8 cellular contexts compared by ENCODE assay signal in genomic region chr5:75054110-75054930, GRCh38. TPM values are rescaled to one million over a fixed set of nuclear protein-coding genes. Genes with fewer than 3 reads are reported as not detected.
DNase-seq lines count a peak whose midpoint lies in the region; ATAC-seq and TF ChIP-seq lines count a peak whose summit lies in the region.

No MANE protein-coding gene starts in this region.

- peaks cover 3% of the 10 kb centered on the region for H3K79me1 ChIP-seq in mesendoderm (ENCODE audit: low read length)

- H3K36me3 ChIP-seq in CD4-positive, CD25-positive, alpha-beta regulatory T cell (ENCODE audit: control insufficient read depth, insufficient read depth, low read length), result no peaks in the 10 kb centered on the region
- H3K36me3 ChIP-seq in KOPT-K1 (ENCODE audit: insufficient read depth, low read length), result no peaks in the 10 kb centered on the region
- no peaks in the 10 kb centered on the region for H3K36me3 ChIP-seq in ectodermal cell (ENCODE audit: control insufficient read depth, insufficient read depth, low read length)
- H3K36me3 ChIP-seq in mesendoderm (ENCODE audit: control insufficient read depth, insufficient read depth, low read length), result no peaks in the 10 kb centered on the region
- no peaks in the 10 kb centered on the region for H3K36me3 ChIP-seq in uterus

- H3K36me3 Mint-ChIP-seq in CD4-positive, CD25-positive, alpha-beta regulatory T cell, result peaks cover 18% of the 10 kb centered on the region

- DNase-seq in CD4-positive, CD25-positive, alpha-beta regulatory T cell, result no peak
- DNase-seq in mesendoderm (peak; percentile 93), uterus (peak; percentile 25 to 37), SKM-1 treated with dmso at 0.1 percent for 144 hours (lab: John Stamatoyannopoulos, UW; ENCODE audit: unreplicated experiment) (no peak), NCI-H146 (lab: John Stamatoyannopoulos, UW) (no peak)

- no peaks in the 10 kb centered on the region for H3K9me3 ChIP-seq in CD4-positive, CD25-positive, alpha-beta regulatory T cell (ENCODE audit: control insufficient read depth in 2 of 2, low read length in 2 of 2)
- H3K9me3 ChIP-seq in KOPT-K1 (ENCODE audit: insufficient read depth, low read length, poor library complexity, severe bottlenecking) (no peaks in the 10 kb centered on the region), ectodermal cell (ENCODE audit: control insufficient read depth, low read length) (no peaks in the 10 kb centered on the region), uterus (no peaks in the 10 kb centered on the region)

- peak overlapping the region; percentile 97 to 98 (median 97) for H3K27ac Mint-ChIP-seq in CD4-positive, CD25-positive, alpha-beta regulatory T cell

- H3K4me3 ChIP-seq in CD4-positive, CD25-positive, alpha-beta regulatory T cell (ENCODE audit: low read depth, low read length), result peak overlapping the region; percentile 93
- peak overlapping the region; percentile 59 for H3K4me3 ChIP-seq in ectodermal cell (ENCODE audit: insufficient read depth, low read depth, low read length)
- H3K4me3 ChIP-seq in mesendoderm (ENCODE audit: low read length), result peak overlapping the region; percentile 44
- peak overlapping the region; percentile 54 to 92 for H3K4me3 ChIP-seq in uterus

- 16 to 17% methylated on average over 28 to 29 of the region's 29 CpGs for WGBS in ectodermal cell, 2 experiments
- WGBS in mesendoderm (ENCODE audit: extremely low coverage, insufficient coverage, low lambda C conversion rate), result no CpG with 5 or more reads among the region's 29 CpGs

- H3K4me1 ChIP-seq in CD4-positive, CD25-positive, alpha-beta regulatory T cell (ENCODE audit: control insufficient read depth, insufficient read depth, low read length, poor library complexity, severe bottlenecking), result peaks cover 85% of the 10 kb centered on the region
- peaks cover 15% of the 10 kb centered on the region for H3K4me1 ChIP-seq in ectodermal cell (ENCODE audit: control insufficient read depth, insufficient read depth, low read length)
- H3K4me1 ChIP-seq in mesendoderm (ENCODE audit: control insufficient read depth, low read depth, low read length), result peaks cover 18% of the 10 kb centered on the region
- peaks cover 0 to 9% of the 10 kb centered on the region in 2 donors for H3K4me1 ChIP-seq in uterus

- H3K4me3 Mint-ChIP-seq in CD4-positive, CD25-positive, alpha-beta regulatory T cell, result peak overlapping the region; percentile 97 to 99 (median 98)

- no peak overlapping the region for H2AK5ac ChIP-seq in mesendoderm (ENCODE audit: low read length)

- TF ChIP-seq POLR2A in uterus (IDR thresholded peaks at IDR 0.05), result no peak

- no peak overlapping the region for H2BK15ac ChIP-seq in mesendoderm (replicated peaks; ENCODE audit: low read depth)

- TF ChIP-seq CTCF in uterus (IDR thresholded peaks at IDR 0.05), result no peak

- peak overlapping the region; percentile 75 for H3K4ac ChIP-seq in mesendoderm (ENCODE audit: low read depth, low read length)

- H3K27me3 ChIP-seq in CD4-positive, CD25-positive, alpha-beta regulatory T cell (ENCODE audit: control insufficient read depth, insufficient read depth, low read length), result no peaks in the 10 kb centered on the region
- H3K27me3 ChIP-seq in ectodermal cell (ENCODE audit: control insufficient read depth, insufficient read depth, low read length, poor library complexity, severe bottlenecking) (peaks cover 46% of the 10 kb centered on the region), mesendoderm (ENCODE audit: insufficient read depth, low read length, poor library complexity) (no peaks in the 10 kb centered on the region), uterus (no peaks in the 10 kb centered on the region)

- peaks cover 20 to 81% (median 63%) of the 10 kb centered on the region in 4 donors for H3K4me1 Mint-ChIP-seq in CD4-positive, CD25-positive, alpha-beta regulatory T cell

- peaks cover 0 to 4% (median 0%) of the 10 kb centered on the region in 7 donors for H3K9me3 Mint-ChIP-seq in CD4-positive, CD25-positive, alpha-beta regulatory T cell

- peak overlapping the region; percentile 76 for H3K9ac ChIP-seq in mesendoderm (ENCODE audit: low read length)

- H3K27me3 Mint-ChIP-seq in CD4-positive, CD25-positive, alpha-beta regulatory T cell, result peaks cover 10% of the 10 kb centered on the region

- no peak overlapping the region for H2BK5ac ChIP-seq in mesendoderm (ENCODE audit: low read length)

- peak overlapping the region; percentile 88 for H3K27ac ChIP-seq in CD4-positive, CD25-positive, alpha-beta regulatory T cell (ENCODE audit: insufficient read depth, low read length, poor library complexity, severe bottlenecking)
- peak overlapping the region; percentile 65 for H3K27ac ChIP-seq in KOPT-K1 (ENCODE audit: low read depth, low read length, poor library complexity, severe bottlenecking)
- no peak overlapping the region for H3K27ac ChIP-seq in ectodermal cell (ENCODE audit: insufficient read depth, low read depth, low read length, poor library complexity, severe bottlenecking)
- H3K27ac ChIP-seq in mesendoderm (ENCODE audit: low read depth, low read length), result peak overlapping the region; percentile 91
- peak overlapping the region; percentile 93 to 96 for H3K27ac ChIP-seq in uterus

- intact Hi-C loops in uterus (cut with DNase I; ENCODE audit: low total_unique reads), result no loop called here

- peak overlapping the region; percentile 61 for H3K4me2 ChIP-seq in mesendoderm (ENCODE audit: low read length)

- no peak for ATAC-seq in CD4-positive, CD25-positive, alpha-beta regulatory T cell (ENCODE audit: low read depth in 2 of 2)
- no peak for ATAC-seq in esophagus mucosa

- peak overlapping the region; percentile 77 for H3K56ac ChIP-seq in mesendoderm (ENCODE audit: low read length)

- no peak overlapping the region for H3K23ac ChIP-seq in mesendoderm (ENCODE audit: low read length)

- H4K8ac ChIP-seq in mesendoderm (ENCODE audit: low read depth, low read length), result no peak overlapping the region

- H4K5ac ChIP-seq in mesendoderm (ENCODE audit: low read length), result no peak overlapping the region

- peaks cover 21% of the 10 kb centered on the region for H3K79me2 ChIP-seq in mesendoderm (ENCODE audit: control insufficient read depth, insufficient read depth, low read length)

- peak overlapping the region; percentile 89 for H3K18ac ChIP-seq in mesendoderm (ENCODE audit: low read length)

- H2BK120ac ChIP-seq in mesendoderm (ENCODE audit: low read depth, low read length), result no peak overlapping the region

RNA-seq across cellular contexts. Expression of gene GCNT4, which starts 2.0 kb away (rescaled TPM):
- 16.6 TPM for total RNA-seq in CD4-positive, CD25-positive, alpha-beta regulatory T cell
- polyA plus RNA-seq in CD4-positive, CD25-positive, alpha-beta regulatory T cell, result 10 to 100 TPM in 2 of 4 donors, 1 to 10 TPM in 2; 7.6 to 15.0 (median 10.3) TPM
- polyA plus RNA-seq in ectodermal cell (2013, experiment 1 of 4), result 3.0 TPM
- polyA plus RNA-seq in ectodermal cell (2013, experiment 2 of 4), result 2.1 TPM
- 1.7 TPM for polyA plus RNA-seq in ectodermal cell (2013, experiment 3 of 4)
- 1.5 TPM for polyA plus RNA-seq in ectodermal cell (2013, experiment 4 of 4)
- polyA plus RNA-seq in mesendoderm (2013, experiment 1 of 2), result 13.6 TPM
- polyA plus RNA-seq in mesendoderm (2013, experiment 2 of 2), result 13.4 TPM
- total RNA-seq in uterus (1 to 10 TPM in 3 of 4 donors, under 1 TPM in 1; 0.88 to 4.0 (median 2.3) TPM), esophagus mucosa (1.4 TPM)

Comparison
In these comparisons a context has a peak if more than half of its experiments do, and no peak if none do; other contexts are left out.
1. DNase-seq: peak in mesendoderm (single experiment) and uterus (2 of 2); none in CD4-positive, CD25-positive, alpha-beta regulatory T cell (0 of 3), SKM-1 treated with dmso at 0.1 percent for 144 hours (single experiment) and NCI-H146 (single experiment).
2. Peak in every context shown above with its lines, with median percentiles within 50 percentile points of each other: H3K4me3 ChIP-seq.